Comparison of ENCODE assay signal across 30 cellular contexts in the genomic region with DNA sequence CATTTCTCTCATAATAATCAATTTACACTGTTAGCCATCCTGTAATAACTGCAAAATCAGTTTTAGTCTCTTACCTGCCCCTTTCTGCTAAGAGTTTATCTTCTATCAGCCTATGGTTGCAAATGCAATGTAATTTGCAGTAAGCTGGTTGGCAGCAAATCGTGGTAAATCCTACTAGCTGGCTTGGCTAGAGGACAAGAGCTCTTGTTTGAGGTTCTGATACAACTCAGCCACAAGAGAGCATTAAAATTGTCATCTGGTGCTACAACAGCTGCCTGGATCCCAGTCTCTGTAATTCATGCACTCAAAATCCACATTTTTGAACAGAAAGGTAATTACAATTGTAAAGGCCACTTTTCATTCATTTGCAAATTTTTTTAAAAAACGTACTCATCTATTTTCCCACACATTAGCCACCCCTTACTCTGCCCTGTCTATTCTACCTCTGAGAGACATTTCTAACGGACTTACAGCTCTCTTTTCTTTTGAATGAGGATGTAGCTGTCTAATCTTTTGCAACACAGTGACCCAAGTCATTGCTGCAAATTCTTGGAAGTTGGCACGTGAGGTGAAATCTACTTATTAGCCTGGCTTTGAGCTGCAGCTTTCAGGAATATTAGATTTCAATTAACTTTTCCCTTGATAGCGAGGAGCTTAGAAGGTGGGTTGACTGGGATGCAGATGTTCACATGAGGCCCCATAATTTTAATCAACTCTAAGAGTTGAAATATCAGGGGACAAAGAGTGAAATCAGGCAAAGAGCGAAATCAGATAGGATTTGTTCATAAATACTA. TPM values are rescaled to one million over a fixed set of nuclear protein-coding genes. Genes with fewer than 3 reads are reported as not detected.
DNase-seq lines count a peak whose midpoint lies in the region; ATAC-seq and TF ChIP-seq lines count a peak whose summit lies in the region.
"Had no signal": no experiment of that assay in that cellular context is flagged by ENCODE, and none has a peak within 500 bp of the region (broad histone marks: within the 10 kb centered on the region; RNA-seq: fewer than 3 reads in every experiment).

No MANE protein-coding gene starts in this region.

- no peak overlapping the region for H3K4me3 ChIP-seq in AG10803 (ENCODE audit: low read length)
- H3K4me3 ChIP-seq in choroid plexus epithelial cell (ENCODE audit: low read depth, low read length) = no peak overlapping the region
- H3K4me3 ChIP-seq: cardiac muscle cell, GM23338, heart left ventricle, ovary, tibial artery had no signal

- H3K9me3 Mint-ChIP-seq in immature natural killer cell = no peaks in the 10 kb centered on the region
- H3K9me3 Mint-ChIP-seq: activated T-cell treated with anti-CD3 and anti-CD28 coated beads, Interleukin-2, amount 50 U/mL, for 24 hours; CD4-positive, alpha-beta memory T cell; dendritic cell treated with granulocyte-macrophage colony-stimulating factor and Interleukin-4, amounts not matched to agents 40 ng/mL and 50 ng/mL, for 4 days; GM23338; natural killer cell treated with Interleukin-12 subunit alpha and Interleukin-12 subunit beta and Interleukin-15 and Interleukin-18, amount 100 ng/mL, for 72 hours had no signal

- no peak overlapping the region for H3K27ac Mint-ChIP-seq in immature natural killer cell
- H3K27ac Mint-ChIP-seq: activated CD8-positive, alpha-beta T cell treated with anti-CD3 and anti-CD28 coated beads, Interleukin-2, amount 10 ng/mL, durations not matched to agents 7 days and 5 days; activated T-cell treated with anti-CD3 and anti-CD28 coated beads, Interleukin-2, amount 50 U/mL, for 24 hours; dendritic cell treated with granulocyte-macrophage colony-stimulating factor and Interleukin-4, amounts not matched to agents 40 ng/mL and 50 ng/mL, for 4 days; GM23338; mesothelial cell of epicardium; natural killer cell treated with Interleukin-12 subunit alpha and Interleukin-12 subunit beta and Interleukin-15 and Interleukin-18, amount 100 ng/mL, for 72 hours had no signal

- H3K36me3 Mint-ChIP-seq in immature natural killer cell = no peaks in the 10 kb centered on the region
- H3K36me3 Mint-ChIP-seq: CD4-positive, alpha-beta memory T cell; mesothelial cell of epicardium; natural killer cell treated with Interleukin-12 subunit alpha and Interleukin-12 subunit beta and Interleukin-15 and Interleukin-18, amount 100 ng/mL, for 72 hours had no signal

- H3K4me1 Mint-ChIP-seq in immature natural killer cell = peaks cover 5 to 11% of the 10 kb centered on the region in 2 donors

- H3K27me3 Mint-ChIP-seq in immature natural killer cell (ENCODE audit: low read depth in 3 of 3) = no peaks in the 10 kb centered on the region
- H3K27me3 Mint-ChIP-seq: activated T-cell treated with anti-CD3 and anti-CD28 coated beads, Interleukin-2, amount 50 U/mL, for 24 hours; CD4-positive, alpha-beta memory T cell had no signal

- no peak for ATAC-seq in GM21423 (IDR thresholded peaks at IDR 0.05; ENCODE audit: unreplicated experiment)
- ATAC-seq: activated CD8-positive, alpha-beta T cell treated with anti-CD3 and anti-CD28 coated beads, Interleukin-2, amount 10 ng/mL, durations not matched to agents 7 days and 5 days; GM23338; heart left ventricle; natural killer cell treated with Interleukin-12 subunit alpha and Interleukin-12 subunit beta and Interleukin-15 and Interleukin-18, amount 100 ng/mL, for 72 hours; right cardiac atrium; SK-N-SH treated with all-trans-retinoic acid at 6 μM for 48 hours; stimulated activated naive CD8-positive, alpha-beta T cell treated with anti-CD3 and anti-CD28 coated beads, Interleukin-15, Interleukin-2, amounts not matched to agents 100 U/mL and 50 U/mL, for 24 hours had no signal

- DNase-seq in AG10803 (ENCODE audit: low read depth) (peak; percentile 64), GF-D8 (lab: John Stamatoyannopoulos, UW) (peak; percentile 81), OCI-M1 (lab: John Stamatoyannopoulos, UW) (peak; percentile 86), choroid plexus epithelial cell (ENCODE audit: low read depth) (peak; percentile 4), DMS114 treated with DMSO at 0.1 percent for 48 hours (lab: John Stamatoyannopoulos, UW; ENCODE audit: unreplicated experiment) (no peak), GM19240 (ENCODE audit: insufficient read length, low spot score) (no peak), immature natural killer cell (no peak)
- DNase-seq: activated CD4-positive, alpha-beta T cell treated with anti-CD3 and anti-CD28 coated beads for 1 hour; activated CD8-positive, alpha-beta T cell treated with anti-CD3 and anti-CD28 coated beads, Interleukin-2, amount 10 ng/mL, durations not matched to agents 7 days and 5 days; activated T-cell treated with anti-CD3 and anti-CD28 coated beads, Interleukin-2, amount 50 U/mL, for 24 hours; amniotic stem cell; CD4-positive, alpha-beta memory T cell; DMS79 treated with DMSO at 0.1 percent for 48 hours; heart left ventricle; IMR-90; NCI-H187 treated with DMSO at 0.1 percent for 48 hours; ovary; right cardiac atrium; stimulated activated CD4-positive, alpha-beta T cell treated with anti-CD3 and anti-CD28 coated beads, Interleukin-12 subunit alpha, Interleukin-12 subunit beta, amount 100 ng/mL, for 4 hours; stimulated activated CD4-positive, alpha-beta T cell treated with anti-CD3 and anti-CD28 coated beads, Interleukin-4, amount 100 ng/mL, for 4 hours; stimulated activated naive CD8-positive, alpha-beta T cell treated with anti-CD3 and anti-CD28 coated beads, Interleukin-15, Interleukin-2, amounts not matched to agents 100 U/mL and 50 U/mL, for 24 hours; T-helper 9 cell; tibial artery had no signal

- TF ChIP-seq CTCF in AG10803 (conservative IDR thresholded peaks at IDR 0.05; ENCODE audit: low read length) (no peak), choroid plexus epithelial cell (conservative IDR thresholded peaks at IDR 0.05; ENCODE audit: low read depth, low read length) (no peak)

- H3K4me3 Mint-ChIP-seq in immature natural killer cell = no peak overlapping the region
- H3K4me3 Mint-ChIP-seq: activated CD8-positive, alpha-beta T cell treated with anti-CD3 and anti-CD28 coated beads, Interleukin-2, amount 10 ng/mL, durations not matched to agents 7 days and 5 days; activated T-cell treated with anti-CD3 and anti-CD28 coated beads, Interleukin-2, amount 50 U/mL, for 24 hours; CD4-positive, alpha-beta memory T cell; dendritic cell treated with granulocyte-macrophage colony-stimulating factor and Interleukin-4, amounts not matched to agents 40 ng/mL and 50 ng/mL, for 4 days; GM23338; mesothelial cell of epicardium; natural killer cell treated with Interleukin-12 subunit alpha and Interleukin-12 subunit beta and Interleukin-15 and Interleukin-18, amount 100 ng/mL, for 72 hours had no signal

RNA-seq across cellular contexts. Expression of a gene that starts 53.9 kb away (rescaled TPM):
- under 1 TPM in 1 of 3 donors, not detected in 2; 0.13 TPM for polyA plus RNA-seq in immature natural killer cell

Comparison
In these comparisons a context has a peak if more than half of its experiments do, and no peak if none do; other contexts are left out.
1. DNase-seq: peak in AG10803 (single experiment), GF-D8 (single experiment), OCI-M1 (single experiment) and choroid plexus epithelial cell (single experiment); none in DMS114 treated with DMSO at 0.1 percent for 48 hours (single experiment), GM19240 (single experiment) and immature natural killer cell (0 of 3).